ENCODE assay signal across 1 cellular context in the genomic region with DNA sequence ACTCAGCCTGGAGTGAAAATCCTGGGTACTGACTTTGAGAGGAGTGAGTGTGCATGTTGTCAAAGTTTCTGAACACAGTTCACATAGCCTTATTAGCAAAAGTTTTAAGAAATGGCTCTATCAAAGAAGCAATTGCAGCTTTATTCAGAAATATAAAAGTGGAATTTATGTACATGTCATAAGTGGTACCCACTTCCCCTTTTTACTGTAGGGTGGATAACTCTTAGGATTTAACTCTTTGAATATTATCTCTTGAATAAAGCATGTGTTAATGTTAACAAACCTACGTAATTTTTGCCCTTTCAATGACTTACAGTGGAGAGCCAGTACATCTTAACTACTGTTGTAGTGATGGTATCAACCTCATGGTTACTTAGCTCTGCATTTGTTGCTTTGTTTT.
TF ChIP-seq lines count a peak whose summit lies in the region.

No MANE protein-coding gene starts in this region.

TF ChIP-seq in GM12878, 131 proteins besides CTCF, POLR2A, EP300 and RAD21:
- TF ChIP-seq SPI1 (IDR thresholded peaks at IDR 0.05; ENCODE audit: borderline replicate concordance, insufficient read depth, low read depth, low read length), result peak; percentile 86
- no peak for TF ChIP-seq TBL1XR1 (IDR thresholded peaks at IDR 0.05; ENCODE audit: low read depth, low read length)
- no peak for TF ChIP-seq CREB1 (IDR thresholded peaks at IDR 0.05; ENCODE audit: low read depth)
- TF ChIP-seq BRCA1 (IDR thresholded peaks at IDR 0.05; ENCODE audit: low read depth, low read length), result no peak
